ENCODE assay signal across 36 cellular contexts in genomic region chr3:87317779-87318178, GRCh38. TPM values are rescaled to one million over a fixed set of nuclear protein-coding genes. Genes with fewer than 3 reads are reported as not detected.
"Had no signal": no experiment of that assay in that cellular context is flagged by ENCODE, and none has a peak within 500 bp of the region (broad histone marks: within the 10 kb centered on the region; RNA-seq: fewer than 3 reads in every experiment).

No MANE protein-coding gene starts in this region.

- H3K4me1 ChIP-seq: adrenal gland, gastrocnemius medialis, psoas muscle, sigmoid colon, upper lobe of left lung, vagina had no signal

- ATAC-seq: activated CD8-positive, alpha-beta T cell treated with anti-CD3 and anti-CD28 coated beads for 36 hours; effector memory CD8-positive, alpha-beta T cell; gastrocnemius medialis; psoas muscle; stimulated activated memory B cell treated with anti-CD40 and anti-IgM and Interleukin-4, amounts not matched to agents 10 μg/mL and 1 μg/mL and 100 μg/mL, for 72 hours; stimulated activated naive CD8-positive, alpha-beta T cell treated with anti-CD3 and anti-CD28 coated beads, Interleukin-15, amount 100 ng/mL, for 72 hours; T-helper 17 cell had no signal

- H3K4me1 Mint-ChIP-seq: activated CD4-positive, alpha-beta T cell treated with anti-CD3 and anti-CD28 coated beads, Interleukin-2, amount 10 ng/mL, durations not matched to agents 7 days and 5 days; brain; naive B cell; neural crest cell; stimulated activated memory B cell treated with anti-CD40 and anti-IgM and Interleukin-4, amounts not matched to agents 10 μg/mL and 1 μg/mL and 100 μg/mL, for 72 hours; stimulated activated naive CD8-positive, alpha-beta T cell treated with anti-CD3 and anti-CD28 coated beads, Interleukin-15, amount 100 ng/mL, for 72 hours; T-helper 17 cell had no signal

- DNase-seq: activated CD4-positive, alpha-beta T cell treated with anti-CD3 and anti-CD28 coated beads for 1 hour; activated CD4-positive, alpha-beta T cell treated with anti-CD3 and anti-CD28 coated beads, Interleukin-2, amount 10 ng/mL, durations not matched to agents 7 days and 5 days; activated CD8-positive, alpha-beta T cell treated with anti-CD3 and anti-CD28 coated beads for 36 hours; activated naive CD4-positive, alpha-beta T cell; activated T-cell treated with anti-CD3 and anti-CD28 coated beads, Interleukin-2, amount 50 U/mL, for 48 hours; adrenal gland; aorta; cerebellar nuclear complex; cortex of kidney; effector memory CD8-positive, alpha-beta T cell; erythroblast; gastrocnemius medialis; glutamatergic neuron; islet precursor cell; naive B cell; nucleus accumbens; pancreas; psoas muscle; sigmoid colon; small intestine; stimulated activated CD4-positive, alpha-beta T cell treated with anti-CD3 and anti-CD28 coated beads, Interleukin-4, amount 100 ng/mL, for 24 hours; stimulated activated CD8-positive, alpha-beta memory T cell treated with anti-CD3 and anti-CD28 coated beads, Interleukin-4, amount 100 ng/mL, for 48 hours; stimulated activated naive CD8-positive, alpha-beta T cell treated with anti-CD3 and anti-CD28 coated beads, Interleukin-15, amount 100 ng/mL, for 72 hours; substantia nigra; T-helper 17 cell; T1000; upper lobe of left lung had no signal

- H3K27me3 ChIP-seq: adrenal gland, gastrocnemius medialis, pancreas, sigmoid colon, upper lobe of left lung, vagina had no signal

- H3K9me3 ChIP-seq: adrenal gland, gastrocnemius medialis, psoas muscle, sigmoid colon, upper lobe of left lung, vagina had no signal

- H3K4me3 Mint-ChIP-seq: activated CD4-positive, alpha-beta T cell treated with anti-CD3 and anti-CD28 coated beads, Interleukin-2, amount 10 ng/mL, durations not matched to agents 7 days and 5 days; activated CD8-positive, alpha-beta T cell treated with anti-CD3 and anti-CD28 coated beads for 36 hours; activated naive CD8-positive, alpha-beta T cell; brain; effector memory CD8-positive, alpha-beta T cell; naive B cell; neural crest cell; stimulated activated memory B cell treated with anti-CD40 and anti-IgM and Interleukin-4, amounts not matched to agents 10 μg/mL and 1 μg/mL and 100 μg/mL, for 72 hours; stimulated activated naive CD8-positive, alpha-beta T cell treated with anti-CD3 and anti-CD28 coated beads, Interleukin-15, amount 100 ng/mL, for 72 hours; T-helper 17 cell had no signal

- H3K27ac Mint-ChIP-seq: activated CD4-positive, alpha-beta T cell treated with anti-CD3 and anti-CD28 coated beads, Interleukin-2, amount 10 ng/mL, durations not matched to agents 7 days and 5 days; activated CD8-positive, alpha-beta T cell treated with anti-CD3 and anti-CD28 coated beads for 36 hours; activated naive CD8-positive, alpha-beta T cell; activated T-helper 2 cell treated with anti-CD3 and anti-CD28 coated beads, Interferon-gamma antibody, Interleukin-2, Interleukin-4, amounts not matched to agents 10 μg/mL and 5 μg/mL and 100 μg/mL, durations not matched to agents 14 hours and 24 hours and 36 hours; effector memory CD8-positive, alpha-beta T cell; naive B cell; stimulated activated memory B cell treated with anti-CD40 and anti-IgM and Interleukin-4, amounts not matched to agents 10 μg/mL and 1 μg/mL and 100 μg/mL, for 72 hours; stimulated activated naive CD8-positive, alpha-beta T cell treated with anti-CD3 and anti-CD28 coated beads, Interleukin-15, amount 100 ng/mL, for 72 hours; T-helper 17 cell had no signal

- H3K27ac ChIP-seq: adrenal gland, cardiac muscle cell, gastrocnemius medialis, psoas muscle, sigmoid colon, upper lobe of left lung, vagina had no signal

- H3K36me3 ChIP-seq: adrenal gland, cardiac muscle cell, gastrocnemius medialis, pancreas, sigmoid colon, upper lobe of left lung, vagina had no signal

- H3K4me3 ChIP-seq: adrenal gland, cardiac muscle cell, gastrocnemius medialis, pancreas, psoas muscle, sigmoid colon, upper lobe of left lung, vagina had no signal

- H3K9me3 Mint-ChIP-seq: activated CD4-positive, alpha-beta T cell treated with anti-CD3 and anti-CD28 coated beads, Interleukin-2, amount 10 ng/mL, durations not matched to agents 7 days and 5 days; activated CD8-positive, alpha-beta T cell treated with anti-CD3 and anti-CD28 coated beads for 36 hours; activated T-helper 2 cell treated with anti-CD3 and anti-CD28 coated beads, Interferon-gamma antibody, Interleukin-2, Interleukin-4, amounts not matched to agents 10 μg/mL and 5 μg/mL and 100 μg/mL, durations not matched to agents 14 hours and 24 hours and 36 hours; effector memory CD8-positive, alpha-beta T cell; naive B cell; neural crest cell; stimulated activated memory B cell treated with anti-CD40 and anti-IgM and Interleukin-4, amounts not matched to agents 10 μg/mL and 1 μg/mL and 100 μg/mL, for 72 hours; stimulated activated naive CD8-positive, alpha-beta T cell treated with anti-CD3 and anti-CD28 coated beads, Interleukin-15, amount 100 ng/mL, for 72 hours had no signal

- H3K36me3 Mint-ChIP-seq: activated naive CD8-positive, alpha-beta T cell; brain; naive B cell; stimulated activated memory B cell treated with anti-CD40 and anti-IgM and Interleukin-4, amounts not matched to agents 10 μg/mL and 1 μg/mL and 100 μg/mL, for 72 hours had no signal

RNA-seq across cellular contexts. Expression of gene POU1F1, which starts 41.4 kb away (rescaled TPM):
- total RNA-seq: activated CD4-positive, alpha-beta T cell treated with anti-CD3 and anti-CD28 coated beads, Interleukin-2, amount 10 ng/mL, durations not matched to agents 7 days and 5 days; activated CD8-positive, alpha-beta T cell treated with anti-CD3 and anti-CD28 coated beads for 36 hours; activated T-helper 2 cell treated with anti-CD3 and anti-CD28 coated beads, Interferon-gamma antibody, Interleukin-2, Interleukin-4, amounts not matched to agents 10 μg/mL and 5 μg/mL and 100 μg/mL, durations not matched to agents 14 hours and 24 hours and 36 hours; adrenal gland; aorta; cardiac muscle cell; gastrocnemius medialis; liver; mammary epithelial cell; neural crest cell; pancreas; psoas muscle; sigmoid colon; T-helper 17 cell; upper lobe of left lung; vagina had no signal
- polyA plus RNA-seq: adrenal gland, aorta, cardiac muscle cell, liver, mammary epithelial cell, pancreas, sigmoid colon, small intestine had no signal
